In the genomic region with DNA sequence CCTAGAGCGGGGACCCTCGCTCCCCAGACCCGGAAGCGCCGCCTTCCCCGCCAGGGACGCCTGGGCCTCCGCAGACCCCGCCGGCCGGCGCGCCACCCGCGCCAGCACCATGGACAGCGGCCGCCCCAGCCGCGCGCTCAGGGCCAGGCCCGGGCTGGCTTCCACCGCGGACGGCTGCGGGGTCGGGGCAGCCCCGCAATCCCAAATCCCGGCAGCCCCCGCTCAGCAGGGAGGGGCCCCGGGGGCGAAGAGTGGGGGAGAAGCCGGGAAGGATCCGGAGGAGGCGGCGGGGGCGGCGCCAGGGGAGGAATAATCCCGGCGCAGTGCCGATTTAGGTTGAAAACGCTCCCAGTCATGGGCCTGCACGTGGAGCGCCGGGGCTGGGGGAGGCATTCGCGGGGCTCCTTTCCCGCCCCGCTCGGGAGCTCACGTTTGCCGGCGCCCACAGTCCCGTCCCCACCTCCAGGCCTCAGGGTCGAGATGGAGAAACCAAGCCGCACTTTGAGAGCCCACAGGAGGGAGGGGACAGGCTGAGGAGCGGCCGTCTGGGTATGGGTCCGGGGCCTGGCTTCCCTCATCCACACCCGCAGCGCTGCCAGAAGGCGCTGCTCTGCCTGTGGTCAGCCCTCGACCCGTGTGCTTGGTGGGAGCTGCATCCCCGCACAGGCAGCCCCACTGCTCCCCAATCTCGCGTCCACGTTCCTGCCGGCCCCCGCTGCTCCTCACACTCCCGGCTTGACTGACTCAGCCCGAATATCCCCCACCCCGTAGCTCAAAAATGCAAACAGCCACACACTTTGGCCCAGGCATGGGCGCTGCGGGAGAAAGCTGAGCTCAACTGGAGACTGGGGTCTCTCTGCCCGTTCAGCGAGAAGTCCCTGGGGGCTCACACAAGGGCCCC, we compare ENCODE assay signal across 1 cellular context.
TF ChIP-seq lines count a peak whose summit lies in the region.

No MANE protein-coding gene starts in this region.

TF ChIP-seq in HepG2, 621 proteins besides CTCF, POLR2A, EP300 and RAD21 (continued from another document and continues in another):
- TF ChIP-seq, protein P1, sequence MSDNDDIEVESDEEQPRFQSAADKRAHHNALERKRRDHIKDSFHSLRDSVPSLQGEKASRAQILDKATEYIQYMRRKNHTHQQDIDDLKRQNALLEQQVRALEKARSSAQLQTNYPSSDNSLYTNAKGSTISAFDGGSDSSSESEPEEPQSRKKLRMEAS (IDR thresholded peaks at IDR 0.05) = no peak
- TF ChIP-seq, protein P2, sequence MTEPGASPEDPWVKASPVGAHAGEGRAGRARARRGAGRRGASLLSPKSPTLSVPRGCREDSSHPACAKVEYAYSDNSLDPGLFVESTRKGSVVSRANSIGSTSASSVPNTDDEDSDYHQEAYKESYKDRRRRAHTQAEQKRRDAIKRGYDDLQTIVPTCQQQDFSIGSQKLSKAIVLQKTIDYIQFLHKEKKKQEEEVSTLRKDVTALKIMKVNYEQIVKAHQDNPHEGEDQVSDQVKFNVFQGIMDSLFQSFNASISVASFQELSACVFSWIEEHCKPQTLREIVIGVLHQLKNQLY (CRISPR knock-in tag; IDR thresholded peaks at IDR 0.05) = no peak
- TF ChIP-seq MBD4 (IDR thresholded peaks at IDR 0.05; ENCODE audit: borderline replicate concordance, low read length) (no peak), SP1 (IDR thresholded peaks at IDR 0.05) (no peak), SP1 (CRISPR knock-in tag; IDR thresholded peaks at IDR 0.05) (no peak), REL (CRISPR knock-in tag; conservative IDR thresholded peaks at IDR 0.05) (no peak), ZNF883 (CRISPR knock-in tag; IDR thresholded peaks at IDR 0.05; ENCODE audit: not compliant biosample characterization) (peak; percentile 83), NR2F2 (IDR thresholded peaks at IDR 0.05; ENCODE audit: borderline replicate concordance, low read depth) (no peak), KDM6A (CRISPR knock-in tag; IDR thresholded peaks at IDR 0.05; ENCODE audit: low read depth) (no peak), GATA4 (IDR thresholded peaks at IDR 0.05; ENCODE audit: borderline replicate concordance, low read depth) (no peak), KAT2B (IDR thresholded peaks at IDR 0.05; ENCODE audit: borderline replicate concordance, low read depth, low read length) (no peak), RBAK (CRISPR knock-in tag; IDR thresholded peaks at IDR 0.05) (no peak), HOXA5 (CRISPR knock-in tag; IDR thresholded peaks at IDR 0.05) (peak; percentile 76; the same call in 1 of the 2 replicates), PRPF4 (IDR thresholded peaks at IDR 0.05; ENCODE audit: low read depth, low read length, poor library complexity, severe bottlenecking) (no peak), ARNT2 (CRISPR knock-in tag; IDR thresholded peaks at IDR 0.05; ENCODE audit: low read depth) (peak; percentile 97), ZEB1 (IDR thresholded peaks at IDR 0.05; ENCODE audit: insufficient replicate concordance, low read depth) (no peak), ZNF614 (CRISPR knock-in tag; IDR thresholded peaks at IDR 0.05; ENCODE audit: borderline replicate concordance) (no peak), ZNF30 (CRISPR knock-in tag; IDR thresholded peaks at IDR 0.05) (no peak), ZNF367 (CRISPR knock-in tag; IDR thresholded peaks at IDR 0.05; ENCODE audit: borderline replicate concordance) (peak; percentile 89; the same call in 1 of the 2 replicates), ZNF432 (CRISPR knock-in tag; IDR thresholded peaks at IDR 0.05; ENCODE audit: borderline replicate concordance) (no peak), IKZF1 (IDR thresholded peaks at IDR 0.05) (no peak), ZNF292 (CRISPR knock-in tag; IDR thresholded peaks at IDR 0.05; ENCODE audit: borderline replicate concordance, low read depth) (no peak), ZNF333 (CRISPR knock-in tag; IDR thresholded peaks at IDR 0.05; ENCODE audit: borderline replicate concordance) (no peak), RBFOX2 (IDR thresholded peaks at IDR 0.05; ENCODE audit: low read depth, low read length) (no peak), CAMTA2 (CRISPR knock-in tag; IDR thresholded peaks at IDR 0.05; ENCODE audit: borderline replicate concordance) (no peak), ISL2 (CRISPR knock-in tag; IDR thresholded peaks at IDR 0.05) (0 out of 2 replicates have a peak, but pooled peaks have one; percentile 17), ZNF816 (CRISPR knock-in tag; IDR thresholded peaks at IDR 0.05; ENCODE audit: borderline replicate concordance) (no peak), SAP130 (CRISPR knock-in tag; IDR thresholded peaks at IDR 0.05; ENCODE audit: low read depth) (peak; percentile 63), ONECUT2 (CRISPR knock-in tag; IDR thresholded peaks at IDR 0.05) (no peak), BCL6 (CRISPR knock-in tag; IDR thresholded peaks at IDR 0.05) (no peak), TSC22D2 (CRISPR knock-in tag; IDR thresholded peaks at IDR 0.05; ENCODE audit: borderline replicate concordance) (peak; percentile 92), TCF7L2 (IDR thresholded peaks at IDR 0.05; ENCODE audit: low read depth, low read length) (no peak), ZNF577 (CRISPR knock-in tag; IDR thresholded peaks at IDR 0.05; ENCODE audit: borderline replicate concordance, low read depth) (no peak), SNRNP70 (IDR thresholded peaks at IDR 0.05; ENCODE audit: low read depth, low read length) (no peak), ZBTB8A (CRISPR knock-in tag; IDR thresholded peaks at IDR 0.05; ENCODE audit: borderline replicate concordance, low read depth) (no peak), MAF1 (CRISPR knock-in tag; IDR thresholded peaks at IDR 0.05; ENCODE audit: borderline replicate concordance) (no peak), RARA (CRISPR knock-in tag; IDR thresholded peaks at IDR 0.05) (peak; percentile 29; the same call in 1 of the 2 replicates)
- TF ChIP-seq, protein P3, sequence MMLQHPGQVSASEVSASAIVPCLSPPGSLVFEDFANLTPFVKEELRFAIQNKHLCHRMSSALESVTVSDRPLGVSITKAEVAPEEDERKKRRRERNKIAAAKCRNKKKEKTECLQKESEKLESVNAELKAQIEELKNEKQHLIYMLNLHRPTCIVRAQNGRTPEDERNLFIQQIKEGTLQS (CRISPR knock-in tag; IDR thresholded peaks at IDR 0.05) = peak; percentile 21; the same call in 1 of the 2 replicates
- TF ChIP-seq, protein P4, sequence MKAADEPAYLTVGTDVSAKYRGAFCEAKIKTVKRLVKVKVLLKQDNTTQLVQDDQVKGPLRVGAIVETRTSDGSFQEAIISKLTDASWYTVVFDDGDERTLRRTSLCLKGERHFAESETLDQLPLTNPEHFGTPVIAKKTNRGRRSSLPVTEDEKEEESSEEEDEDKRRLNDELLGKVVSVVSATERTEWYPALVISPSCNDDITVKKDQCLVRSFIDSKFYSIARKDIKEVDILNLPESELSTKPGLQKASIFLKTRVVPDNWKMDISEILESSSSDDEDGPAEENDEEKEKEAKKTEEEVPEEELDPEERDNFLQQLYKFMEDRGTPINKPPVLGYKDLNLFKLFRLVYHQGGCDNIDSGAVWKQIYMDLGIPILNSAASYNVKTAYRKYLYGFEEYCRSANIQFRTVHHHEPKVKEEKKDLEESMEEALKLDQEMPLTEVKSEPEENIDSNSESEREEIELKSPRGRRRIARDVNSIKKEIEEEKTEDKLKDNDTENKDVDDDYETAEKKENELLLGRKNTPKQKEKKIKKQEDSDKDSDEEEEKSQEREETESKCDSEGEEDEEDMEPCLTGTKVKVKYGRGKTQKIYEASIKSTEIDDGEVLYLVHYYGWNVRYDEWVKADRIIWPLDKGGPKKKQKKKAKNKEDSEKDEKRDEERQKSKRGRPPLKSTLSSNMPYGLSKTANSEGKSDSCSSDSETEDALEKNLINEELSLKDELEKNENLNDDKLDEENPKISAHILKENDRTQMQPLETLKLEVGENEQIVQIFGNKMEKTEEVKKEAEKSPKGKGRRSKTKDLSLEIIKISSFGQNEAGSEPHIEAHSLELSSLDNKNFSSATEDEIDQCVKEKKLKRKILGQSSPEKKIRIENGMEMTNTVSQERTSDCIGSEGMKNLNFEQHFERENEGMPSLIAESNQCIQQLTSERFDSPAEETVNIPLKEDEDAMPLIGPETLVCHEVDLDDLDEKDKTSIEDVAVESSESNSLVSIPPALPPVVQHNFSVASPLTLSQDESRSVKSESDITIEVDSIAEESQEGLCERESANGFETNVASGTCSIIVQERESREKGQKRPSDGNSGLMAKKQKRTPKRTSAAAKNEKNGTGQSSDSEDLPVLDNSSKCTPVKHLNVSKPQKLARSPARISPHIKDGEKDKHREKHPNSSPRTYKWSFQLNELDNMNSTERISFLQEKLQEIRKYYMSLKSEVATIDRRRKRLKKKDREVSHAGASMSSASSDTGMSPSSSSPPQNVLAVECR (CRISPR knock-in tag; IDR thresholded peaks at IDR 0.05; ENCODE audit: borderline replicate concordance) = peak; percentile 46; the same call in 1 of the 2 replicates
- TF ChIP-seq, protein P5, sequence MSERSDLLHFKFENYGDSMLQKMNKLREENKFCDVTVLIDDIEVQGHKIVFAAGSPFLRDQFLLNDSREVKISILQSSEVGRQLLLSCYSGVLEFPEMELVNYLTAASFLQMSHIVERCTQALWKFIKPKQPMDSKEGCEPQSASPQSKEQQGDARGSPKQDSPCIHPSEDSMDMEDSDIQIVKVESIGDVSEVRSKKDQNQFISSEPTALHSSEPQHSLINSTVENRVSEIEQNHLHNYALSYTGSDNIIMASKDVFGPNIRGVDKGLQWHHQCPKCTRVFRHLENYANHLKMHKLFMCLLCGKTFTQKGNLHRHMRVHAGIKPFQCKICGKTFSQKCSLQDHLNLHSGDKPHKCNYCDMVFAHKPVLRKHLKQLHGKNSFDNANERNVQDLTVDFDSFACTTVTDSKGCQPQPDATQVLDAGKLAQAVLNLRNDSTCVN (CRISPR knock-in tag; IDR thresholded peaks at IDR 0.05; ENCODE audit: borderline replicate concordance) = no peak
- TF ChIP-seq, protein P6, sequence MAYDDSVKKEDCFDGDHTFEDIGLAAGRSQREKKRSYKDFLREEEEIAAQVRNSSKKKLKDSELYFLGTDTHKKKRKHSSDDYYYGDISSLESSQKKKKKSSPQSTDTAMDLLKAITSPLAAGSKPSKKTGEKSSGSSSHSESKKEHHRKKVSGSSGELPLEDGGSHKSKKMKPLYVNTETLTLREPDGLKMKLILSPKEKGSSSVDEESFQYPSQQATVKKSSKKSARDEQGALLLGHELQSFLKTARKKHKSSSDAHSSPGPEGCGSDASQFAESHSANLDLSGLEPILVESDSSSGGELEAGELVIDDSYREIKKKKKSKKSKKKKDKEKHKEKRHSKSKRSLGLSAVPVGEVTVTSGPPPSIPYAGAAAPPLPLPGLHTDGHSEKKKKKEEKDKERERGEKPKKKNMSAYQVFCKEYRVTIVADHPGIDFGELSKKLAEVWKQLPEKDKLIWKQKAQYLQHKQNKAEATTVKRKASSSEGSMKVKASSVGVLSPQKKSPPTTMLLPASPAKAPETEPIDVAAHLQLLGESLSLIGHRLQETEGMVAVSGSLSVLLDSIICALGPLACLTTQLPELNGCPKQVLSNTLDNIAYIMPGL (CRISPR knock-in tag; IDR thresholded peaks at IDR 0.05; ENCODE audit: borderline replicate concordance in 1 of 2, low read depth in 1 of 2) = no peak
- TF ChIP-seq, protein P7, sequence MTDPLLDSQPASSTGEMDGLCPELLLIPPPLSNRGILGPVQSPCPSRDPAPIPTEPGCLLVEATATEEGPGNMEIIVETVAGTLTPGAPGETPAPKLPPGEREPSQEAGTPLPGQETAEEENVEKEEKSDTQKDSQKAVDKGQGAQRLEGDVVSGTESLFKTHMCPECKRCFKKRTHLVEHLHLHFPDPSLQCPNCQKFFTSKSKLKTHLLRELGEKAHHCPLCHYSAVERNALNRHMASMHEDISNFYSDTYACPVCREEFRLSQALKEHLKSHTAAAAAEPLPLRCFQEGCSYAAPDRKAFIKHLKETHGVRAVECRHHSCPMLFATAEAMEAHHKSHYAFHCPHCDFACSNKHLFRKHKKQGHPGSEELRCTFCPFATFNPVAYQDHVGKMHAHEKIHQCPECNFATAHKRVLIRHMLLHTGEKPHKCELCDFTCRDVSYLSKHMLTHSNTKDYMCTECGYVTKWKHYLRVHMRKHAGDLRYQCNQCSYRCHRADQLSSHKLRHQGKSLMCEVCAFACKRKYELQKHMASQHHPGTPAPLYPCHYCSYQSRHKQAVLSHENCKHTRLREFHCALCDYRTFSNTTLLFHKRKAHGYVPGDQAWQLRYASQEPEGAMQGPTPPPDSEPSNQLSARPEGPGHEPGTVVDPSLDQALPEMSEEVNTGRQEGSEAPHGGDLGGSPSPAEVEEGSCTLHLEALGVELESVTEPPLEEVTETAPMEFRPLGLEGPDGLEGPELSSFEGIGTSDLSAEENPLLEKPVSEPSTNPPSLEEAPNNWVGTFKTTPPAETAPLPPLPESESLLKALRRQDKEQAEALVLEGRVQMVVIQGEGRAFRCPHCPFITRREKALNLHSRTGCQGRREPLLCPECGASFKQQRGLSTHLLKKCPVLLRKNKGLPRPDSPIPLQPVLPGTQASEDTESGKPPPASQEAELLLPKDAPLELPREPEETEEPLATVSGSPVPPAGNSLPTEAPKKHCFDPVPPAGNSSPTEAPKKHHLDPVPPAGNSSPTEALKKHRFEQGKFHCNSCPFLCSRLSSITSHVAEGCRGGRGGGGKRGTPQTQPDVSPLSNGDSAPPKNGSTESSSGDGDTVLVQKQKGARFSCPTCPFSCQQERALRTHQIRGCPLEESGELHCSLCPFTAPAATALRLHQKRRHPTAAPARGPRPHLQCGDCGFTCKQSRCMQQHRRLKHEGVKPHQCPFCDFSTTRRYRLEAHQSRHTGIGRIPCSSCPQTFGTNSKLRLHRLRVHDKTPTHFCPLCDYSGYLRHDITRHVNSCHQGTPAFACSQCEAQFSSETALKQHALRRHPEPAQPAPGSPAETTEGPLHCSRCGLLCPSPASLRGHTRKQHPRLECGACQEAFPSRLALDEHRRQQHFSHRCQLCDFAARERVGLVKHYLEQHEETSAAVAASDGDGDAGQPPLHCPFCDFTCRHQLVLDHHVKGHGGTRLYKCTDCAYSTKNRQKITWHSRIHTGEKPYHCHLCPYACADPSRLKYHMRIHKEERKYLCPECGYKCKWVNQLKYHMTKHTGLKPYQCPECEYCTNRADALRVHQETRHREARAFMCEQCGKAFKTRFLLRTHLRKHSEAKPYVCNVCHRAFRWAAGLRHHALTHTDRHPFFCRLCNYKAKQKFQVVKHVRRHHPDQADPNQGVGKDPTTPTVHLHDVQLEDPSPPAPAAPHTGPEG (CRISPR knock-in tag; IDR thresholded peaks at IDR 0.05) = peak; percentile 86; the same call in 1 of the 2 replicates
- TF ChIP-seq, protein P8, sequence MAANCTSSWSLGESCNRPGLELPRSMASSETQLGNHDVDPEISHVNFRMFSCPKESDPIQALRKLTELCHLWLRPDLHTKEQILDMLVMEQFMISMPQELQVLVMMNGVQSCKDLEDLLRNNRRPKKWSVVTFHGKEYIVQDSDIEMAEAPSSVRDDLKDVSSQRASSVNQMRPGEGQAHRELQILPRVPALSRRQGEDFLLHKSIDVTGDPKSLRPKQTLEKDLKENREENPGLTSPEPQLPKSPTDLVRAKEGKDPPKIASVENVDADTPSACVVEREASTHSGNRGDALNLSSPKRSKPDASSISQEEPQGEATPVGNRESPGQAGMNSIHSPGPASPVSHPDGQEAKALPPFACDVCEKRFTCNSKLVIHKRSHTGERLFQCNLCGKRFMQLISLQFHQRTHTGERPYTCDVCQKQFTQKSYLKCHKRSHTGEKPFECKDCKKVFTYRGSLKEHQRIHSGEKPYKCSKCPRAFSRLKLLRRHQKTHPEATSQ (CRISPR knock-in tag; IDR thresholded peaks at IDR 0.05; ENCODE audit: borderline replicate concordance) = no peak
